Comparison of ENCODE assay signal across 13 cellular contexts in genomic region chr4:129526812-129527211, GRCh38.
A peak's percentile ranks its signal among the peaks of the same experiment; 100 is the strongest.
DNase-seq lines count a peak whose midpoint lies in the region; ATAC-seq and TF ChIP-seq lines count a peak whose summit lies in the region.
"Had no signal": no experiment of that assay in that cellular context is flagged by ENCODE, and none has a peak within 500 bp of the region (broad histone marks: within the 10 kb centered on the region; RNA-seq: fewer than 3 reads in every experiment).

No MANE protein-coding gene starts in this region.

- H3K36me3 ChIP-seq in RWPE2 (ENCODE audit: low read depth) = no peaks in the 10 kb centered on the region
- no peaks in the 10 kb centered on the region for H3K36me3 ChIP-seq in esophagus squamous epithelium
- H3K36me3 ChIP-seq: spleen had no signal

- no peak overlapping the region for H3K27ac Mint-ChIP-seq in CD14-positive monocyte
- H3K27ac Mint-ChIP-seq: activated naive CD4-positive, alpha-beta T cell treated with anti-CD3 and anti-CD28 coated beads, Interleukin-2, amount 50 U/mL, for 24 hours; stimulated activated naive CD8-positive, alpha-beta T cell treated with anti-CD3 and anti-CD28 coated beads, Interleukin-15, amount 100 ng/mL, for 72 hours had no signal

- TF ChIP-seq RAD21 in Ishikawa (IDR thresholded peaks at IDR 0.05; ENCODE audit: low read depth) = peak; percentile 56

- no peak overlapping the region for H3K4me3 ChIP-seq in RWPE2 (ENCODE audit: severe bottlenecking)
- no peak overlapping the region for H3K4me3 ChIP-seq in esophagus squamous epithelium
- H3K4me3 ChIP-seq: mucosa of descending colon, spleen had no signal

- H3K4me1 ChIP-seq in RWPE2 (ENCODE audit: insufficient read depth, poor library complexity, severe bottlenecking) (no peaks in the 10 kb centered on the region), foreskin keratinocyte (no peaks in the 10 kb centered on the region), esophagus squamous epithelium (no peaks in the 10 kb centered on the region)
- H3K4me1 ChIP-seq: spleen had no signal

- H3K4me1 Mint-ChIP-seq in CD14-positive monocyte = peaks cover 11% of the 10 kb centered on the region
- H3K4me1 Mint-ChIP-seq: activated naive CD4-positive, alpha-beta T cell treated with anti-CD3 and anti-CD28 coated beads, Interleukin-2, amount 50 U/mL, for 24 hours; stimulated activated naive CD8-positive, alpha-beta T cell treated with anti-CD3 and anti-CD28 coated beads, Interleukin-15, amount 100 ng/mL, for 72 hours had no signal

- H3K9me3 Mint-ChIP-seq in CD14-positive monocyte = peaks cover 0 to 4% (median 0%) of the 10 kb centered on the region in 7 donors
- H3K9me3 Mint-ChIP-seq: activated naive CD4-positive, alpha-beta T cell treated with anti-CD3 and anti-CD28 coated beads, Interleukin-2, amount 50 U/mL, for 24 hours; stimulated activated naive CD8-positive, alpha-beta T cell treated with anti-CD3 and anti-CD28 coated beads, Interleukin-15, amount 100 ng/mL, for 72 hours had no signal

- no peak overlapping the region for H3K4me3 Mint-ChIP-seq in CD14-positive monocyte
- H3K4me3 Mint-ChIP-seq: activated naive CD4-positive, alpha-beta T cell treated with anti-CD3 and anti-CD28 coated beads, Interleukin-2, amount 50 U/mL, for 24 hours; stimulated activated naive CD8-positive, alpha-beta T cell treated with anti-CD3 and anti-CD28 coated beads, Interleukin-15, amount 100 ng/mL, for 72 hours had no signal

- TF ChIP-seq POLR2A in esophagus squamous epithelium (IDR thresholded peaks at IDR 0.05) = no peak

- no peak for ATAC-seq in RWPE2 (ENCODE audit: low read depth)
- no peak for ATAC-seq in foreskin keratinocyte
- ATAC-seq: mucosa of descending colon; stimulated activated naive CD8-positive, alpha-beta T cell treated with anti-CD3 and anti-CD28 coated beads, Interleukin-15, amount 100 ng/mL, for 72 hours had no signal

- 57% methylated on average over 3 of the region's 3 CpGs for WGBS in esophagus squamous epithelium, 2 donors

- DNase-seq in CD14-positive monocyte (ENCODE audit: low spot score) (no peak), RWPE2 (ENCODE audit: low spot score) (no peak), foreskin keratinocyte (peak in 1 of 2 donors; percentile 11), NCI-H226 (no peak), DMS79 treated with DMSO at 0.1 percent for 48 hours (lab: John Stamatoyannopoulos, UW) (no peak), esophagus squamous epithelium (lab: John Stamatoyannopoulos, UW) (no peak), COLO668 (lab: John Stamatoyannopoulos, UW; ENCODE audit: unreplicated experiment) (no peak)
- DNase-seq: mucosa of descending colon; NCI-H2029; spleen; stimulated activated naive CD8-positive, alpha-beta T cell treated with anti-CD3 and anti-CD28 coated beads, Interleukin-15, amount 100 ng/mL, for 72 hours had no signal

- H3K27me3 Mint-ChIP-seq in CD14-positive monocyte (ENCODE audit: low read depth in 3 of 3) = peaks cover 1 to 5% (median 3%) of the 10 kb centered on the region in 3 donors
- H3K27me3 Mint-ChIP-seq: activated naive CD4-positive, alpha-beta T cell treated with anti-CD3 and anti-CD28 coated beads, Interleukin-2, amount 50 U/mL, for 24 hours; stimulated activated naive CD8-positive, alpha-beta T cell treated with anti-CD3 and anti-CD28 coated beads, Interleukin-15, amount 100 ng/mL, for 72 hours had no signal

- peak; percentile 0 for TF ChIP-seq CTCF in CD14-positive monocyte (IDR thresholded peaks at IDR 0.05)
- TF ChIP-seq CTCF in RWPE2 (IDR thresholded peaks at IDR 0.05; ENCODE audit: poor library complexity, severe bottlenecking) = peak; percentile 53
- TF ChIP-seq CTCF in foreskin keratinocyte (conservative IDR thresholded peaks at IDR 0.05) = peak; percentile 59
- no peak for TF ChIP-seq CTCF in esophagus squamous epithelium (IDR thresholded peaks at IDR 0.05)

- intact Hi-C loops in CD14-positive monocyte (cut with micrococcal nuclease) (no loop called here), esophagus squamous epithelium (cut with DNase I) (no loop called here)

- H3K9me3 ChIP-seq in RWPE2 (ENCODE audit: severe bottlenecking) (no peaks in the 10 kb centered on the region), esophagus squamous epithelium (no peaks in the 10 kb centered on the region)
- H3K9me3 ChIP-seq: mucosa of descending colon, spleen had no signal

- no peak overlapping the region for H3K27ac ChIP-seq in RWPE2 (ENCODE audit: poor library complexity, severe bottlenecking)
- no peak overlapping the region for H3K27ac ChIP-seq in foreskin keratinocyte
- no peak overlapping the region for H3K27ac ChIP-seq in esophagus squamous epithelium
- H3K27ac ChIP-seq: spleen had no signal

- H3K36me3 Mint-ChIP-seq in CD14-positive monocyte = no peaks in the 10 kb centered on the region
- H3K36me3 Mint-ChIP-seq: activated naive CD4-positive, alpha-beta T cell treated with anti-CD3 and anti-CD28 coated beads, Interleukin-2, amount 50 U/mL, for 24 hours had no signal

- TF ChIP-seq EP300 in Ishikawa (IDR thresholded peaks at IDR 0.05; ENCODE audit: borderline replicate concordance) = no peak

- H3K27me3 ChIP-seq in RWPE2 (ENCODE audit: insufficient read depth, poor library complexity, severe bottlenecking) (no peaks in the 10 kb centered on the region), foreskin keratinocyte (no peaks in the 10 kb centered on the region), esophagus squamous epithelium (no peaks in the 10 kb centered on the region)
- H3K27me3 ChIP-seq: spleen had no signal

TF ChIP-seq in Ishikawa, 13 proteins besides CTCF, POLR2A, EP300 and RAD21:
- TF ChIP-seq ZBTB7A (IDR thresholded peaks at IDR 0.05; ENCODE audit: low read depth) = no peak
- TF ChIP-seq YY1 (IDR thresholded peaks at IDR 0.05; ENCODE audit: low read depth) = no peak
- no peak for TF ChIP-seq EGR1 (IDR thresholded peaks at IDR 0.05)
- TF ChIP-seq REST (IDR thresholded peaks at IDR 0.05; ENCODE audit: low read depth) = no peak
- TF ChIP-seq CREB1 (IDR thresholded peaks at IDR 0.05; ENCODE audit: low read depth) = no peak
- no peak for TF ChIP-seq FOXM1 (IDR thresholded peaks at IDR 0.05; ENCODE audit: borderline replicate concordance, low read depth)
- no peak for TF ChIP-seq TAF1 (IDR thresholded peaks at IDR 0.05; ENCODE audit: low read depth)
- no peak for TF ChIP-seq TCF12 (IDR thresholded peaks at IDR 0.05; ENCODE audit: low read depth)
- no peak for TF ChIP-seq MAX (IDR thresholded peaks at IDR 0.05)
- TF ChIP-seq CEBPB (IDR thresholded peaks at IDR 0.05) = no peak
- no peak for TF ChIP-seq USF1 (IDR thresholded peaks at IDR 0.05)
- no peak for TF ChIP-seq TEAD4 (IDR thresholded peaks at IDR 0.05)
- no peak for TF ChIP-seq NFIC (IDR thresholded peaks at IDR 0.05)

Comparison
In these comparisons a context has a peak if more than half of its experiments do, and no peak if none do; other contexts are left out.
1. CTCF ChIP-seq: peak in CD14-positive monocyte (single experiment), RWPE2 (single experiment) and foreskin keratinocyte (single experiment); none in esophagus squamous epithelium (0 of 6).